In the genomic region with DNA sequence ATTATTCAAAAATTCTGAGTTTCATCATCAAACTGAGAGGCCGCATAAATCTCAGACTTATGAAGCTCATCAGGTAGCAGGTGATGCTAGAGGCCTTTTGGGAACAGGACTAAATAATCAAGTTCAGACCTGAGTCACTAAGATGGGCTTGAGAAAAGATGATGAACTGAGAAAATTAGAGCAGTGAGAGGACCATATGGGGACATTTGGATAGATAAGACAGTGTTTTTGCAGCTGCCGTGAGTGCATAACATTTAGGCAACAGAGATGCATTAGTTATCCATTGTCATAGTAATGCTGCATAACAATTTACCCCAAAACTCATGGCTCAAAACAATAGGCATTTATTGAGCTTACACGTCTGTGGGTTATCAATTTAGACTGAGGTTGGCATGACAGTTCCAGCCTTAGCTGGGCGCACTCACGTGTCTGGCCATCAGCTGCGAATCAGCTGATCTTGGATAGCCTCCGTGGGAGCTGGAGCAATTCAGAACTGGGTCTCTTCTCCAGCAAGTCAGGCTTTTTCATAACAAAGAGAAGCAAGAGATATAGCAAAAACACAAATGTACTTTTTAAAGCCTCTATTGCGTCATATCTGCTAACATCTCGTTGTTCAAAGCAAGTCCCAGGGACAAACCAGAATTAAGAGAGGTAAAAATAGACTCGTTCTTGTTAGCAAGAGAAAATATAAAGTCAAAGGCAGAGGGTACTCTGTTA, we compare ENCODE assay signal across 10 cellular contexts.
"Had no signal": no experiment of that assay in that cellular context is flagged by ENCODE, and none has a peak within 500 bp of the region (broad histone marks: within the 10 kb centered on the region; RNA-seq: fewer than 3 reads in every experiment).

No MANE protein-coding gene starts in this region.

- H3K4me1 ChIP-seq: psoas muscle had no signal

- H3K36me3 ChIP-seq: adrenal gland had no signal

- DNase-seq: activated CD4-positive, alpha-beta T cell treated with anti-CD3 and anti-CD28 coated beads, Interleukin-2, amount 10 ng/mL, durations not matched to agents 7 days and 5 days; activated CD4-positive, CD25-positive, alpha-beta regulatory T cell; activated naive CD4-positive, alpha-beta T cell treated with anti-CD3 and anti-CD28 coated beads, Interleukin-2, amount 10 ng/mL, durations not matched to agents 7 days and 5 days; activated T-cell treated with anti-CD3 and anti-CD28 coated beads for 4 hours; adrenal gland; effector memory CD4-positive, alpha-beta T cell; immature natural killer cell; psoas muscle; stimulated activated CD4-positive, alpha-beta T cell treated with anti-CD3 and anti-CD28 coated beads, Interleukin-4, amount 100 ng/mL, for 4 hours had no signal

- H3K27me3 ChIP-seq: adrenal gland had no signal

- H3K27ac ChIP-seq: adrenal gland, psoas muscle had no signal

- H3K4me3 ChIP-seq: adrenal gland, psoas muscle had no signal

- H3K9me3 ChIP-seq: adrenal gland, psoas muscle had no signal

- ATAC-seq: activated T-helper 17 cell treated with anti-CD3 and anti-CD28 coated beads, Interleukin-2, amount 50 U/mL, for 72 hours; psoas muscle had no signal
